Comparison of ENCODE assay signal across 8 cellular contexts in the genomic region with DNA sequence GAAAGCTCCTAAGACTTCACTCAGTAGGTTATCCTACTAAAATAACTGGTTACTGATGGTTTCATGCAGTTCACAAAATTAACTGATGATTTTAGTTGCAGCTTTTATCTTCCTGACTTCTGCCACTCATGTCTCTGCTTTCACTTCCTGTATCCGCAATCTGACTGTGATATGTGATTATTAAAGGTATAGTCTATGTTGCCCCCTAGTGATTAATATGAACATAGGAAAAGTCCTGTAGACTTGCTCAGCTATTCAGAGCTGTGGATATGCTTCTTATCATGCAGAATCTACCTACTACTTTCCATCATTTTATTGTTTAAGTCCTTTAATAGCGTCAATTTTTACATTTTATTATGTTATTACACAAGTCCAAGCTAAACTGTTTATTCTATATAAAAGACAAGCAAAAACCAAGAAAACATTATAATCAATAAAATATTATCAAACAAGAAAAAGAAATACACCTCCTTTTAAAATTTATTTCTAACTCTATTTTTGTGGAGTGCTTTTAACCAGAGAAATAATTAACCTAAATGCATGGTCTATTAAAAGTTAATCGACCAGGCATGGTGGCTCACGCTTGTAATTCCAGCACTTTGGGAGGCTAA. TPM values are rescaled to one million over a fixed set of nuclear protein-coding genes. Genes with fewer than 3 reads are reported as not detected.
DNase-seq lines count a peak whose midpoint lies in the region; ATAC-seq and TF ChIP-seq lines count a peak whose summit lies in the region.

No MANE protein-coding gene starts in this region.

- DNase-seq in GM06990 (ENCODE audit: extremely low read depth, insufficient read length), result peak; percentile 31
- DNase-seq in NCI-H774 (lab: John Stamatoyannopoulos, UW), result peak; percentile 1
- DNase-seq in cardiac fibroblast (ENCODE audit: low read depth in 2 of 2), result peak; percentile 42 to 65
- DNase-seq in mucosa of descending colon, result no peak
- no peak for DNase-seq in HK-2 (ENCODE audit: unreplicated experiment)
- no peak for DNase-seq in stimulated activated CD4-positive, alpha-beta T cell treated with anti-CD3 and anti-CD28 coated beads, Interleukin-4, amount 100 ng/mL, for 24 hours

- no peaks in the 10 kb centered on the region for H3K36me3 ChIP-seq in GM06990 (ENCODE audit: control insufficient read depth, insufficient read depth, low read length)
- no peaks in the 10 kb centered on the region for H3K36me3 ChIP-seq in mucosa of descending colon (ENCODE audit: low read depth)

- no peaks in the 10 kb centered on the region for H3K9me3 ChIP-seq in mucosa of descending colon

- peak; percentile 38 for TF ChIP-seq CTCF in GM06990 (IDR thresholded peaks at IDR 0.05; ENCODE audit: insufficient read depth, low read length, poor library complexity, severe bottlenecking)
- peak; percentile 47 for TF ChIP-seq CTCF in cardiac fibroblast (IDR thresholded peaks at IDR 0.05; ENCODE audit: low read depth, low read length)
- TF ChIP-seq CTCF in mucosa of descending colon (IDR thresholded peaks at IDR 0.05), result no peak

- intact Hi-C loops in mucosa of descending colon (cut with DNase I, micrococcal nuclease), result loop anchor here in 1 of 2 donors (10.0 kb wide), 1 partner anchor 499 kb away; no protein-coding TSS in a partner anchor

- no peak overlapping the region for H3K4me3 ChIP-seq in GM06990 (replicated peaks; ENCODE audit: low read depth, low read length)
- H3K4me3 ChIP-seq in cardiac fibroblast (replicated peaks in 1 of 2; ENCODE audit: low read depth in 2 of 2, low read length in 2 of 2), result no peak overlapping the region
- H3K4me3 ChIP-seq in mucosa of descending colon, result no peak overlapping the region

- no peaks in the 10 kb centered on the region for H3K4me1 ChIP-seq in mucosa of descending colon (ENCODE audit: low read depth)

- ATAC-seq in GM21423 (IDR thresholded peaks at IDR 0.05; ENCODE audit: unreplicated experiment), result peak; percentile 82
- peak; percentile 80 for ATAC-seq in HG03571 (IDR thresholded peaks at IDR 0.05; ENCODE audit: unreplicated experiment)
- ATAC-seq in mucosa of descending colon, result peak; percentile 85

- no peaks in the 10 kb centered on the region for H3K27me3 ChIP-seq in GM06990 (replicated peaks; ENCODE audit: control insufficient read depth, insufficient read depth, low read length)

RNA-seq across cellular contexts. Expression of gene TLR2, which starts 40.6 kb away (rescaled TPM):
- 10 to 100 TPM in 1 of 3 donors, 1 to 10 TPM in 2; 2.0 to 12.9 (median 7.7) TPM for total RNA-seq in mucosa of descending colon

Comparison
In these comparisons a context has a peak if more than half of its experiments do, and no peak if none do; other contexts are left out.
1. DNase-seq: peak in GM06990 (single experiment), NCI-H774 (single experiment) and cardiac fibroblast (2 of 2); none in mucosa of descending colon (0 of 3), HK-2 (single experiment) and stimulated activated CD4-positive, alpha-beta T cell treated with anti-CD3 and anti-CD28 coated beads, Interleukin-4, amount 100 ng/mL, for 24 hours (single experiment).
2. Peak in every context shown above with its lines, with median percentiles within 50 percentile points of each other: ATAC-seq.